ENCODE assay signal across 9 cellular contexts in the genomic region with DNA sequence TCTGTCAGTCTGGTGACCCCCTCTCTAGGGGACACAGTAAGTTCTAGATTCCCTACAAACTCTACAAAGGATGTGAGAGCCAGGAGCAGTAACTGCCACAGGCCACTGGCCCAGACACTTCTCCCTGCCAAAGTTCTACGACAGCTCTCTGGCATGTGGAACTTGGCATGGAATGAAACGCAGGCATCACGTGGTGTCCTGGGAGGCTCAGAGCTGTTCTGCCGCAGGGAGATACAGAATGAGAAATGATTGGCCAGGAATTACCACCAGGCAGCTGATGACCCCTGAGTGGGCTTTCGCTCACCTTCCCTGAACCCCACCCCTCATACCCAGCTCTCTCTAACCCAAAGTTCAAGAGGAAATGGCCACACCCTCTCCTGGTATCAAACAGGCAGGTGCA. TPM values are rescaled to one million over a fixed set of nuclear protein-coding genes. Genes with fewer than 3 reads are reported as not detected.
DNase-seq lines count a peak whose midpoint lies in the region; ATAC-seq, FAIRE-seq and TF ChIP-seq lines count a peak whose summit lies in the region.
"Had no signal": no experiment of that assay in that cellular context is flagged by ENCODE, and none has a peak within 500 bp of the region (broad histone marks: within the 10 kb centered on the region; RNA-seq: fewer than 3 reads in every experiment).

No MANE protein-coding gene starts in this region.

- H3K9me3 ChIP-seq in kidney (ENCODE audit: control insufficient read depth in 1 of 2, low read length in 2 of 2) (no peaks in the 10 kb centered on the region), stomach smooth muscle (ENCODE audit: control insufficient read depth in 2 of 2, low read length in 2 of 2) (no peaks in the 10 kb centered on the region)

- H3K27ac ChIP-seq in kidney (ENCODE audit: low read depth in 2 of 2, low read length in 2 of 2) (no peak overlapping the region), stomach smooth muscle (ENCODE audit: low read length) (peak overlapping the region; percentile 18)

- peaks cover 9 to 10% of the 10 kb centered on the region in 2 donors for H3K4me1 ChIP-seq in kidney (ENCODE audit: control insufficient read depth in 1 of 2, insufficient read depth in 1 of 2, low read depth in 1 of 2, low read length in 2 of 2)
- H3K4me1 ChIP-seq in stomach smooth muscle (ENCODE audit: control insufficient read depth, insufficient read depth, low read length): peaks cover 18% of the 10 kb centered on the region

- peak; percentile 55 for FAIRE-seq in bronchial epithelial cell (lab: Jason Lieb, UNC)
- no peak for FAIRE-seq in kidney (lab: Jason Lieb, UNC)

- H3K36me3 ChIP-seq in bronchial epithelial cell (ENCODE audit: control insufficient read depth, insufficient read depth, low read length) (no peaks in the 10 kb centered on the region), kidney (ENCODE audit: control insufficient read depth in 1 of 2, insufficient read depth in 2 of 2, low read length in 2 of 2) (no peaks in the 10 kb centered on the region), stomach smooth muscle (ENCODE audit: control insufficient read depth in 2 of 2, insufficient read depth in 2 of 2, low read length in 2 of 2) (no peaks in the 10 kb centered on the region)

- H3K4me3 ChIP-seq in bronchial epithelial cell (ENCODE audit: low read depth, low read length) (no peak overlapping the region), kidney (ENCODE audit: low read length in 2 of 2) (no peak overlapping the region), stomach smooth muscle (ENCODE audit: low read length in 2 of 2) (peak overlapping the region in 1 of 2 donors; percentile 8)

- no peaks in the 10 kb centered on the region for H3K27me3 ChIP-seq in bronchial epithelial cell (ENCODE audit: control insufficient read depth, insufficient read depth, low read length)
- no peaks in the 10 kb centered on the region for H3K27me3 ChIP-seq in stomach smooth muscle (ENCODE audit: control insufficient read depth in 1 of 2, insufficient read depth in 2 of 2, low read length in 2 of 2)

- no peak for ATAC-seq in GM19397 (IDR thresholded peaks at IDR 0.05; ENCODE audit: unreplicated experiment)
- ATAC-seq: activated naive CD4-positive, alpha-beta T cell treated with anti-CD3 and anti-CD28 coated beads, Interleukin-2, amount 50 U/mL, for 72 hours had no signal

- TF ChIP-seq CTCF in bronchial epithelial cell (IDR thresholded peaks at IDR 0.05; ENCODE audit: insufficient read depth, low read length, severe bottlenecking) (no peak), kidney (IDR thresholded peaks at IDR 0.05; ENCODE audit: borderline replicate concordance, extremely low read depth, insufficient read depth) (no peak)

- DNase-seq in HT-29 (ENCODE audit: low spot score): peak; percentile 51
- peak; percentile 75 for DNase-seq in bronchial epithelial cell (ENCODE audit: low read depth)
- DNase-seq in kidney: peak; percentile 88
- no peak for DNase-seq in GDM1 (lab: John Stamatoyannopoulos, UW)
- no peak for DNase-seq in activated CD4-positive, alpha-beta T cell treated with anti-CD3 and anti-CD28 coated beads for 4 hours
- DNase-seq in activated naive CD4-positive, alpha-beta T cell treated with anti-CD3 and anti-CD28 coated beads, Interleukin-2, amount 50 U/mL, for 16 hours: no peak

- H3K9ac ChIP-seq in kidney (ENCODE audit: low read length in 2 of 2) (peak overlapping the region in 1 of 2 donors; percentile 34), stomach smooth muscle (ENCODE audit: low read length in 2 of 2) (peak overlapping the region in 1 of 2 donors; percentile 9)

- intact Hi-C loops in kidney (cut with DNase I): no loop called here

RNA-seq across cellular contexts. Expression of gene MSRB2, which starts 29.8 kb away (rescaled TPM):
- total RNA-seq in HT-29 (2014; rRNA removed; shearing (Covaris generic)): 24.3 and 24.7 TPM in 2 replicates
- 11.1 and 13.7 TPM in 2 replicates for total RNA-seq in bronchial epithelial cell
- total RNA-seq in kidney: 39.9 TPM
- 131 TPM for polyA plus RNA-seq in kidney (ENCODE audit: insufficient read depth, low read depth, low replicate concordance)

Comparison
In these comparisons a context has a peak if more than half of its experiments do, and no peak if none do; other contexts are left out.
1. DNase-seq: peak in HT-29 (single experiment), bronchial epithelial cell (single experiment) and kidney (single experiment); none in GDM1 (single experiment), activated CD4-positive, alpha-beta T cell treated with anti-CD3 and anti-CD28 coated beads for 4 hours (0 of 2) and activated naive CD4-positive, alpha-beta T cell treated with anti-CD3 and anti-CD28 coated beads, Interleukin-2, amount 50 U/mL, for 16 hours (single experiment).